In the genomic region with DNA sequence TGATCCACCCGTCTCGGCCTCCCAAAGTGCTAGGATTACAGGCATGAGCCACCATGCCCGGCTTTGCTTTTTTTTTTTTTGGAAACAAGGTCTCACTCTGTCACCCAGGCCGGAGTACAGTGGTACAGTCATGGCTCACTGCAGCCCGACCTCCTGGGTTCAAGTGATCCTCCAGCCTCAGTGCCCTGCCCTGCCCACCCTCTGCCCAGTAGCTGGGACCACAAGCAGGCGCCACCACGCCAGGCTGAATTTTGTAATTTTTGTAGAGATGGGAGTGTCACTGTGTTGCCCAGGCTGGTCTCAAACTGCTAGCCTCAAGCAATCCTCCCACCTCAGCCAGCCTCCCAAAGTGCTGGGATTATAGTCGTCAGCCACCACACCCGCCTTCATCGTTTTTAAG, we compare ENCODE assay signal across 26 cellular contexts. TPM values are rescaled to one million over a fixed set of nuclear protein-coding genes. Genes with fewer than 3 reads are reported as not detected.
DNase-seq lines count a peak whose midpoint lies in the region; ATAC-seq and TF ChIP-seq lines count a peak whose summit lies in the region.
"Had no signal": no experiment of that assay in that cellular context is flagged by ENCODE, and none has a peak within 500 bp of the region (broad histone marks: within the 10 kb centered on the region; RNA-seq: fewer than 3 reads in every experiment).

No MANE protein-coding gene starts in this region.

- no peak for DNase-seq in CD4-positive, alpha-beta T cell
- DNase-seq in ecto neural progenitor cell (ENCODE audit: low spot score) (peak; percentile 23), trophoblast cell (no peak), GM13976 (ENCODE audit: low spot score) (no peak), germinal center (ENCODE audit: low spot score) (no peak), HuH-7.5 (ENCODE audit: low spot score) (no peak)
- DNase-seq: CD8-positive, alpha-beta memory T cell; DMS 273 treated with DMSO at 0.1 percent for 48 hours; DMS79; GM23248; H9; Kasumi-1; NCI-H1092 treated with DMSO at 0.1 percent for 48 hours; NCI-H1436 treated with DMSO at 0.1 percent for 48 hours; NCI-H1930; NCI-H446 treated with DMSO at 0.1 percent for 48 hours; NCI-H526; NCI-H82; NK-92 treated with Interleukin-12 subunit alpha and Interleukin-12 subunit beta, amount 100 ng/mL, for 24 hours; PC-9; SJCRH30 had no signal

- CTCF ChIA-PET in CD4-positive, alpha-beta T cell (lab: Charles Lee): interaction anchor here (1.3 to 3.8 kb wide), 2 partner anchors 25 to 228 kb away, joined by 5 to 17 read pairs; no protein-coding TSS in a partner anchor

- no peak overlapping the region for H3K9ac ChIP-seq in trophoblast cell (ENCODE audit: low read length)
- H3K9ac ChIP-seq: GM23248 had no signal

- H3K18ac ChIP-seq in trophoblast cell (ENCODE audit: low read length): peak overlapping the region; percentile 62

- H3K27ac ChIP-seq in 22Rv1 (peak overlapping the region; percentile 100), trophoblast cell (ENCODE audit: low read depth, low read length) (no peak overlapping the region)
- H3K27ac ChIP-seq in CD4-positive, alpha-beta T cell (ENCODE audit: low read depth, low read length): no peak overlapping the region
- H3K27ac ChIP-seq: C4-2B, GM23248, PC-9, SJCRH30 had no signal

- H3K27ac Mint-ChIP-seq in CD4-positive, alpha-beta T cell: peak overlapping the region; percentile 57
- H3K27ac Mint-ChIP-seq: B cell, H9 had no signal

- H4K12ac ChIP-seq in trophoblast cell (ENCODE audit: low read depth, low read length): no peak overlapping the region

- H3K9me3 ChIP-seq in CD4-positive, alpha-beta T cell (ENCODE audit: control insufficient read depth, low read length): no peaks in the 10 kb centered on the region
- peaks cover under 1% of the 10 kb centered on the region for H3K9me3 ChIP-seq in trophoblast cell (ENCODE audit: insufficient read depth, low read depth, low read length)
- H3K9me3 ChIP-seq: SJCRH30 had no signal

- no peak overlapping the region for H2AFZ ChIP-seq in trophoblast cell (ENCODE audit: insufficient read depth, low read length, poor library complexity)
- H2AFZ ChIP-seq: GM23248, PC-9 had no signal

- H3K27me3 Mint-ChIP-seq in CD4-positive, alpha-beta T cell: no peaks in the 10 kb centered on the region
- H3K27me3 Mint-ChIP-seq: B cell; CD8-positive, alpha-beta memory T cell had no signal

- peaks cover 15 to 25% of the 10 kb centered on the region in 2 experiments for H3K4me1 ChIP-seq in trophoblast cell (ENCODE audit: control insufficient read depth in 1 of 2, insufficient read depth in 2 of 2, low read length in 2 of 2)
- H3K4me1 ChIP-seq: SJCRH30 had no signal

- H3K36me3 ChIP-seq in trophoblast cell (ENCODE audit: control insufficient read depth in 1 of 2, insufficient read depth in 2 of 2, low read length in 2 of 2): no peaks in the 10 kb centered on the region
- H3K36me3 ChIP-seq: SJCRH30 had no signal

- no peak overlapping the region for H4K91ac ChIP-seq in trophoblast cell (ENCODE audit: low read depth, low read length)

- in situ Hi-C loops in GM13976 (cut with MboI; ENCODE audit: low sequenced_read_pairs, unreplicated experiment): no loop called here

- peaks cover 6% of the 10 kb centered on the region for H3K36me3 Mint-ChIP-seq in CD4-positive, alpha-beta T cell (ENCODE audit: low read depth)

- H3K4me3 Mint-ChIP-seq in CD4-positive, alpha-beta T cell: no peak overlapping the region
- H3K4me3 Mint-ChIP-seq: B cell, H9 had no signal

- no peak overlapping the region for H4K8ac ChIP-seq in trophoblast cell (ENCODE audit: low read depth, low read length)

- no peak overlapping the region for H3K23ac ChIP-seq in trophoblast cell (ENCODE audit: low read length)

- H3K4ac ChIP-seq in trophoblast cell (ENCODE audit: low read depth, low read length): no peak overlapping the region

- H3K4me2 ChIP-seq in trophoblast cell (ENCODE audit: low read length): no peak overlapping the region
- H3K4me2 ChIP-seq: PC-9 had no signal

- H2BK5ac ChIP-seq in trophoblast cell (ENCODE audit: low read depth, low read length, poor library complexity): no peak overlapping the region

- H3K4me3 ChIP-seq in trophoblast cell (ENCODE audit: low read depth, low read length): no peak overlapping the region
- H3K4me3 ChIP-seq: GM23248, PC-9, SJCRH30 had no signal

- POLR2A ChIA-PET in CD4-positive, alpha-beta T cell (lab: Charles Lee): interaction anchor here (1.0 to 4.9 kb wide), 2 partner anchors 12 to 19 kb away, joined by 3 to 28 read pairs; partner anchors contain the start of gene PSD4

- H3K9me3 Mint-ChIP-seq in CD4-positive, alpha-beta T cell: no peaks in the 10 kb centered on the region
- H3K9me3 Mint-ChIP-seq: CD8-positive, alpha-beta memory T cell; H9 had no signal

- no peak overlapping the region for H2BK12ac ChIP-seq in trophoblast cell (ENCODE audit: low read length)

- peaks cover 11% of the 10 kb centered on the region for H3K79me1 ChIP-seq in trophoblast cell (ENCODE audit: low read length)

- intact Hi-C loops in CD4-positive, alpha-beta T cell (cut with DNase I, micrococcal nuclease): no loop called here

- TF ChIP-seq CTCF in 22Rv1 (IDR thresholded peaks at IDR 0.05) (no peak), GM13976 (IDR thresholded peaks at IDR 0.05; ENCODE audit: borderline replicate concordance, control extremely low read depth, extremely low read depth, insufficient read depth, missing control alignments) (no peak)
- TF ChIP-seq CTCF in CD4-positive, alpha-beta T cell (IDR thresholded peaks at IDR 0.05): no peak

- no peak for ATAC-seq in CD4-positive, alpha-beta T cell (ENCODE audit: poor library complexity)
- no peak for ATAC-seq in GM18498 (IDR thresholded peaks at IDR 0.05; ENCODE audit: unreplicated experiment)
- ATAC-seq: Right ventricle myocardium inferior had no signal

- no CpG with 5 or more reads among the region's 10 CpGs for WGBS in trophoblast cell (ENCODE audit: extremely low coverage, insufficient coverage, insufficient read length)

- no peak overlapping the region for H2BK120ac ChIP-seq in trophoblast cell (ENCODE audit: insufficient read depth, low read length, poor library complexity)

- H3K14ac ChIP-seq in trophoblast cell (ENCODE audit: low read length): no peak overlapping the region

- no peaks in the 10 kb centered on the region for H3K27me3 ChIP-seq in CD4-positive, alpha-beta T cell (ENCODE audit: control insufficient read depth, insufficient read depth, low read length)
- H3K27me3 ChIP-seq in trophoblast cell (ENCODE audit: insufficient read depth, low read length): no peaks in the 10 kb centered on the region

- no peak overlapping the region for H2AK5ac ChIP-seq in trophoblast cell (ENCODE audit: low read length)

- H3K4me1 Mint-ChIP-seq in CD4-positive, alpha-beta T cell (ENCODE audit: low read depth): peaks cover 58% of the 10 kb centered on the region

- peaks cover 6% of the 10 kb centered on the region for H3K79me2 ChIP-seq in trophoblast cell (ENCODE audit: control insufficient read depth, insufficient read depth, low read length, poor library complexity)

RNA-seq across cellular contexts. Expression of gene PSD4, which starts 11.6 kb away (rescaled TPM):
- total RNA-seq in CD4-positive, alpha-beta T cell: 100 to 1,000 TPM in 1 of 2 experiments, 10 to 100 TPM in 1; 96.5 to 101 TPM
- 18.6 and 18.8 TPM in 2 replicates for polyA plus RNA-seq in trophoblast cell (2013)

RNA-seq across cellular contexts. Expression of gene IL1RN, which starts 34.8 kb away (rescaled TPM):
- total RNA-seq in CD4-positive, alpha-beta T cell: under 1 TPM; 0.31 to 0.58 TPM
- polyA plus RNA-seq in trophoblast cell (2013): 0.33 and 0.37 TPM in 2 replicates
- total RNA-seq: B cell, GM23248, H9, SJCRH30 had no signal
- polyA plus RNA-seq: CD8-positive, alpha-beta memory T cell; GM23248 had no signal
